Comparison of ENCODE assay signal across 17 cellular contexts in genomic region chr15:91541286-91541685, GRCh38.
DNase-seq lines count a peak whose midpoint lies in the region; ATAC-seq, FAIRE-seq and TF ChIP-seq lines count a peak whose summit lies in the region.
"Had no signal": no experiment of that assay in that cellular context is flagged by ENCODE, and none has a peak within 500 bp of the region (broad histone marks: within the 10 kb centered on the region; RNA-seq: fewer than 3 reads in every experiment).

No MANE protein-coding gene starts in this region.

- no peak overlapping the region for H3K4ac ChIP-seq in mesenchymal stem cell (ENCODE audit: low read depth in 1 of 2, low read length in 2 of 2)

- H4K91ac ChIP-seq in mesenchymal stem cell (ENCODE audit: low read length) = no peak overlapping the region

- no peak overlapping the region for H4K8ac ChIP-seq in mesenchymal stem cell (ENCODE audit: low read length)

- no peak overlapping the region for H3K14ac ChIP-seq in mesenchymal stem cell (ENCODE audit: low read length in 2 of 2)

- H3K9me3 ChIP-seq in mesenchymal stem cell (ENCODE audit: control insufficient read depth, low read length) = no peaks in the 10 kb centered on the region
- H3K9me3 ChIP-seq: A549, BLaER1, Caco-2 had no signal

- H3K4me2 ChIP-seq in mesenchymal stem cell (ENCODE audit: low read length, poor library complexity, severe bottlenecking) = no peak overlapping the region
- H3K4me2 ChIP-seq: A549, BLaER1 had no signal

- no peaks in the 10 kb centered on the region for H3K4me1 ChIP-seq in mesenchymal stem cell (ENCODE audit: control insufficient read depth, insufficient read depth, low read depth, low read length)
- H3K4me1 ChIP-seq: BLaER1 had no signal

- H2BK120ac ChIP-seq in mesenchymal stem cell (ENCODE audit: low read depth, low read length) = no peak overlapping the region

- no peak overlapping the region for H3K18ac ChIP-seq in mesenchymal stem cell (ENCODE audit: low read depth in 1 of 2, low read length in 2 of 2)

- H2AFZ ChIP-seq in mesenchymal stem cell (ENCODE audit: low read depth, low read length) = no peak overlapping the region

- no peak for TF ChIP-seq CTCF in bronchial epithelial cell (IDR thresholded peaks at IDR 0.05; ENCODE audit: insufficient read depth, low read length, severe bottlenecking)

- no peak for FAIRE-seq in bronchial epithelial cell (lab: Jason Lieb, UNC)
- FAIRE-seq: A549, GM12891, H54 had no signal

- H3K4me3 ChIP-seq in bronchial epithelial cell (ENCODE audit: low read depth, low read length) = no peak overlapping the region
- H3K4me3 ChIP-seq in mesenchymal stem cell (ENCODE audit: insufficient read depth in 1 of 2, low read depth in 1 of 2, low read length in 2 of 2) = peak overlapping the region in 1 of 2 experiments; percentile 20
- H3K4me3 ChIP-seq: A549, BLaER1 had no signal

- H3K9ac ChIP-seq in mesenchymal stem cell (ENCODE audit: low read length) = peak overlapping the region; percentile 25
- H3K9ac ChIP-seq: BLaER1 had no signal

- no peak overlapping the region for H2BK12ac ChIP-seq in mesenchymal stem cell (ENCODE audit: low read length in 2 of 2)

- H2BK5ac ChIP-seq in mesenchymal stem cell (ENCODE audit: low read depth, low read length, poor library complexity, severe bottlenecking) = no peak overlapping the region

- no peaks in the 10 kb centered on the region for H3K27me3 ChIP-seq in bronchial epithelial cell (ENCODE audit: control insufficient read depth, insufficient read depth, low read length)
- H3K27me3 ChIP-seq in mesenchymal stem cell (ENCODE audit: control insufficient read depth in 1 of 2, insufficient read depth in 1 of 2, low read length in 2 of 2) = no peaks in the 10 kb centered on the region
- H3K27me3 ChIP-seq: BLaER1 had no signal

- no peak overlapping the region for H2BK15ac ChIP-seq in mesenchymal stem cell (ENCODE audit: low read depth, poor library complexity, severe bottlenecking)

- 56% methylated on average over 1 of the region's 1 CpG for WGBS in mesenchymal stem cell

- H2AK5ac ChIP-seq in mesenchymal stem cell (ENCODE audit: low read length, severe bottlenecking) = no peak overlapping the region

- H3K79me1 ChIP-seq in mesenchymal stem cell (replicated peaks; ENCODE audit: low read length, poor library complexity, severe bottlenecking) = no peaks in the 10 kb centered on the region

- DNase-seq in Daoy (ENCODE audit: low read depth) (peak; percentile 21), HT1080 (ENCODE audit: low read depth) (peak; percentile 10), bronchial epithelial cell (ENCODE audit: low read depth) (peak; percentile 8), mesenchymal stem cell (no peak), NCI-H345 treated with DMSO at 0.1 percent for 48 hours (lab: John Stamatoyannopoulos, UW; ENCODE audit: unreplicated experiment) (no peak)
- DNase-seq: AML-193; Caco-2; CD8-positive, alpha-beta memory T cell; KG1 had no signal

- ATAC-seq in GM19395 (IDR thresholded peaks at IDR 0.05; ENCODE audit: unreplicated experiment) = no peak
- ATAC-seq in GM21515 (IDR thresholded peaks at IDR 0.05; ENCODE audit: unreplicated experiment) = no peak
- ATAC-seq: A549, HCT116 had no signal

- no peak overlapping the region for H3K23ac ChIP-seq in mesenchymal stem cell (ENCODE audit: low read length in 2 of 2)

- no peak overlapping the region for H3K27ac ChIP-seq in mesenchymal stem cell (ENCODE audit: low read length, poor library complexity, severe bottlenecking)
- H3K27ac ChIP-seq: BLaER1, HL-60 had no signal

- H3K36me3 ChIP-seq in bronchial epithelial cell (ENCODE audit: control insufficient read depth, insufficient read depth, low read length) (no peaks in the 10 kb centered on the region), mesenchymal stem cell (ENCODE audit: control insufficient read depth in 1 of 2, insufficient read depth in 2 of 2, low read depth in 1 of 2, low read length in 2 of 2) (no peaks in the 10 kb centered on the region)
- H3K36me3 ChIP-seq: BLaER1 had no signal

Comparison
In these comparisons a context has a peak if more than half of its experiments do, and no peak if none do; other contexts are left out.
1. DNase-seq: peak in Daoy (single experiment), HT1080 (single experiment) and bronchial epithelial cell (single experiment); none in mesenchymal stem cell (single experiment) and NCI-H345 treated with DMSO at 0.1 percent for 48 hours (single experiment).